Comparison of ENCODE assay signal across 14 cellular contexts in genomic region chr6:74534485-74535211, GRCh38.
DNase-seq lines count a peak whose midpoint lies in the region; TF ChIP-seq lines count a peak whose summit lies in the region.
"Had no signal": no experiment of that assay in that cellular context is flagged by ENCODE, and none has a peak within 500 bp of the region (broad histone marks: within the 10 kb centered on the region; RNA-seq: fewer than 3 reads in every experiment).

No MANE protein-coding gene starts in this region.

- no peaks in the 10 kb centered on the region for H3K9me3 ChIP-seq in hepatocyte (ENCODE audit: low read depth)
- peaks cover 0 to 14% (median 8%) of the 10 kb centered on the region in 5 donors for H3K9me3 ChIP-seq in subcutaneous abdominal adipose tissue (ENCODE audit: control insufficient read depth in 5 of 5, low read length in 5 of 5)
- no peaks in the 10 kb centered on the region for H3K9me3 ChIP-seq in prostate gland
- H3K9me3 ChIP-seq in ascending aorta = no peaks in the 10 kb centered on the region
- no peaks in the 10 kb centered on the region for H3K9me3 ChIP-seq in tibial artery
- H3K9me3 ChIP-seq: upper lobe of left lung had no signal

- intact Hi-C loops in prostate gland (cut with DNase I) (no loop called here), ascending aorta (cut with DNase I) (no loop called here), tibial artery (cut with DNase I; ENCODE audit: low total_unique reads) (no loop called here)

- H3K27ac ChIP-seq in hepatocyte (peak overlapping the region; percentile 87), subcutaneous abdominal adipose tissue (ENCODE audit: low read depth, low read length) (peak overlapping the region; percentile 25), prostate gland (no peak overlapping the region), ascending aorta (peak overlapping the region in 1 of 2 donors; percentile 49), tibial artery (no peak overlapping the region)

- no peak for TF ChIP-seq CTCF in astrocyte of the spinal cord (IDR thresholded peaks at IDR 0.05; ENCODE audit: low read depth, low read length)
- TF ChIP-seq CTCF in hepatocyte (IDR thresholded peaks at IDR 0.05; ENCODE audit: poor library complexity) = no peak
- no peak for TF ChIP-seq CTCF in prostate gland (IDR thresholded peaks at IDR 0.05)
- no peak for TF ChIP-seq CTCF in ascending aorta (IDR thresholded peaks at IDR 0.05)
- TF ChIP-seq CTCF in tibial artery (IDR thresholded peaks at IDR 0.05) = no peak

- in situ Hi-C loops in astrocyte of the spinal cord (cut with HindIII; ENCODE audit: low sequenced_read_pairs) = no loop called here

- no peaks in the 10 kb centered on the region for H3K36me3 ChIP-seq in hepatocyte (replicated peaks; ENCODE audit: insufficient read depth, low read depth)
- H3K36me3 ChIP-seq in subcutaneous abdominal adipose tissue (ENCODE audit: control insufficient read depth in 5 of 5, insufficient read depth in 5 of 5, low read length in 5 of 5) = no peaks in the 10 kb centered on the region
- H3K36me3 ChIP-seq in prostate gland = no peaks in the 10 kb centered on the region
- no peaks in the 10 kb centered on the region for H3K36me3 ChIP-seq in ascending aorta
- no peaks in the 10 kb centered on the region for H3K36me3 ChIP-seq in tibial artery
- H3K36me3 ChIP-seq: upper lobe of left lung had no signal

- no peak overlapping the region for H2AFZ ChIP-seq in hepatocyte

- WGBS in hepatocyte (ENCODE audit: low lambda C conversion rate, missing lambda C conversion rate) = 41% methylated on average over 2 of the region's 2 CpGs
- 63% methylated on average over 2 of the region's 2 CpGs for WGBS in prostate gland

- DNase-seq in H4 (ENCODE audit: low spot score) = peak; percentile 95
- peak; percentile 57 for DNase-seq in astrocyte of the spinal cord (ENCODE audit: low read depth, low spot score)
- peak; percentile 60 for DNase-seq in hepatocyte (ENCODE audit: low spot score)
- no peak for DNase-seq in prostate gland (ENCODE audit: low spot score)
- no peak for DNase-seq in ascending aorta (ENCODE audit: low spot score in 2 of 2)
- DNase-seq in tibial artery = no peak
- DNase-seq: activated naive CD8-positive, alpha-beta T cell treated with anti-CD3 and anti-CD28 coated beads, Interleukin-2, amount 50 U/mL, for 24 hours; GF-D8; H7; NCI-H82; posterior cingulate gyrus; T-helper 17 cell; upper lobe of left lung had no signal

- TF ChIP-seq POLR2A in prostate gland (IDR thresholded peaks at IDR 0.05) = no peak

- peak overlapping the region; percentile 64 for H3K4me2 ChIP-seq in hepatocyte

- H3K4me1 ChIP-seq in hepatocyte (ENCODE audit: insufficient read depth) (peaks cover 5% of the 10 kb centered on the region), subcutaneous abdominal adipose tissue (ENCODE audit: control insufficient read depth in 5 of 5, insufficient read depth in 5 of 5, low read length in 5 of 5) (peaks cover 0 to 14% (median 3%) of the 10 kb centered on the region in 5 donors), prostate gland (replicated peaks) (no peaks in the 10 kb centered on the region), ascending aorta (no peaks in the 10 kb centered on the region), tibial artery (peaks cover 0 to 8% (median 0%) of the 10 kb centered on the region in 4 donors)

- H3K4me3 ChIP-seq in astrocyte of the spinal cord (ENCODE audit: low read depth, low read length) (no peak overlapping the region), hepatocyte (no peak overlapping the region), subcutaneous abdominal adipose tissue (ENCODE audit: low read depth in 1 of 5, low read length in 5 of 5) (no peak overlapping the region), prostate gland (no peak overlapping the region), ascending aorta (no peak overlapping the region), tibial artery (no peak overlapping the region)
- H3K4me3 ChIP-seq: upper lobe of left lung had no signal

- no peaks in the 10 kb centered on the region for H3K79me2 ChIP-seq in hepatocyte

- H3K9me2 ChIP-seq in hepatocyte (replicated peaks; ENCODE audit: insufficient read depth) = no peaks in the 10 kb centered on the region

- H3K9ac ChIP-seq in subcutaneous abdominal adipose tissue (ENCODE audit: low read length in 5 of 5) = no peak overlapping the region

- no peaks in the 10 kb centered on the region for H3K27me3 ChIP-seq in hepatocyte
- no peaks in the 10 kb centered on the region for H3K27me3 ChIP-seq in subcutaneous abdominal adipose tissue (ENCODE audit: control insufficient read depth in 5 of 5, insufficient read depth in 4 of 5, low read length in 5 of 5)
- H3K27me3 ChIP-seq in prostate gland (replicated peaks; ENCODE audit: insufficient read depth) = no peaks in the 10 kb centered on the region
- H3K27me3 ChIP-seq in ascending aorta = no peaks in the 10 kb centered on the region
- no peaks in the 10 kb centered on the region for H3K27me3 ChIP-seq in tibial artery
- H3K27me3 ChIP-seq: upper lobe of left lung had no signal

- no peaks in the 10 kb centered on the region for H4K20me1 ChIP-seq in hepatocyte (ENCODE audit: insufficient read depth, poor library complexity, severe bottlenecking)

Comparison
In these comparisons a context has a peak if more than half of its experiments do, and no peak if none do; other contexts are left out.
1. DNase-seq: peak in H4 (single experiment), astrocyte of the spinal cord (single experiment) and hepatocyte (single experiment); none in prostate gland (single experiment), ascending aorta (0 of 2) and tibial artery (0 of 2).
2. H3K27ac ChIP-seq: peak in hepatocyte (single experiment) and subcutaneous abdominal adipose tissue (single experiment); none in prostate gland (0 of 2) and tibial artery (0 of 2).